Comparison of ENCODE assay signal across 8 cellular contexts in the genomic region with DNA sequence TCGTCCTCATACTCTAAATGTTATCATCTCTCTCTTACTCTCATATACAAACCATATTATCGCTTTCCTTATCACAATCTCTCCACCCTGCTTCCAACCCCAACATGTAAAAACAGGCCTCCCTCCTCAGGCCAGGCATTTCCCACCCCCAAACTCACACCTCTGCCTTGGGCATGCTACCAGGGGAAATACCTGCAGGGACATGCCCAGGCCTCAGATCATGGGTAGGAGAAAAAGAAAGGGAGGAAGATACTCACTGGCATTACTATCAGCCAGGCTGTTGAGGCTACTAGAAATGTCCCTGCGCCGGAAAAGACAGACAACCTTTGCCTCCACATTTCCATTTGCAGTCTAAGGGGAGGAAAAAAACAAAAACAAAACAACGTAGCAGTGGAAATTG. TPM values are rescaled to one million over a fixed set of nuclear protein-coding genes. Genes with fewer than 3 reads are reported as not detected.
DNase-seq lines count a peak whose midpoint lies in the region; ATAC-seq and TF ChIP-seq lines count a peak whose summit lies in the region.

No MANE protein-coding gene starts in this region.

- no peaks in the 10 kb centered on the region for H3K9me3 Mint-ChIP-seq in CD4-positive, alpha-beta T cell
- H3K9me3 Mint-ChIP-seq in effector memory CD8-positive, alpha-beta T cell: no peaks in the 10 kb centered on the region
- H3K9me3 Mint-ChIP-seq in neural crest cell: no peaks in the 10 kb centered on the region

- H3K27me3 ChIP-seq in CD4-positive, alpha-beta T cell (ENCODE audit: control insufficient read depth, insufficient read depth, low read length): no peaks in the 10 kb centered on the region
- H3K27me3 ChIP-seq in NT2/D1 (ENCODE audit: insufficient read depth, insufficient read length): peaks cover 2% of the 10 kb centered on the region

- peak overlapping the region; percentile 93 for H3K27ac Mint-ChIP-seq in CD4-positive, alpha-beta T cell
- peak overlapping the region; percentile 92 to 93 for H3K27ac Mint-ChIP-seq in effector memory CD8-positive, alpha-beta T cell
- H3K27ac Mint-ChIP-seq in neural crest cell (ENCODE audit: unreplicated experiment): peak overlapping the region; percentile 75

- H3K4me1 Mint-ChIP-seq in CD4-positive, alpha-beta T cell (ENCODE audit: low read depth): peaks cover 64% of the 10 kb centered on the region
- peaks cover 45 to 52% of the 10 kb centered on the region in 2 donors for H3K4me1 Mint-ChIP-seq in effector memory CD8-positive, alpha-beta T cell (ENCODE audit: low read depth in 2 of 2)
- H3K4me1 Mint-ChIP-seq in neural crest cell: peaks cover 54% of the 10 kb centered on the region

- H3K4me3 ChIP-seq in NT2/D1 (ENCODE audit: insufficient read length, low read depth): peak overlapping the region; percentile 95
- no peak overlapping the region for H3K4me3 ChIP-seq in mucosa of descending colon

- H3K9me3 ChIP-seq in CD4-positive, alpha-beta T cell (ENCODE audit: control insufficient read depth, low read length): no peaks in the 10 kb centered on the region
- H3K9me3 ChIP-seq in NT2/D1 (ENCODE audit: insufficient read depth, low read length): no peaks in the 10 kb centered on the region
- H3K9me3 ChIP-seq in mucosa of descending colon: no peaks in the 10 kb centered on the region

- H3K27me3 Mint-ChIP-seq in CD4-positive, alpha-beta T cell: no peaks in the 10 kb centered on the region
- no peaks in the 10 kb centered on the region for H3K27me3 Mint-ChIP-seq in effector memory CD8-positive, alpha-beta T cell
- H3K27me3 Mint-ChIP-seq in neural crest cell (ENCODE audit: low read depth): peaks cover 23% of the 10 kb centered on the region

- peaks cover 81% of the 10 kb centered on the region for H3K36me3 Mint-ChIP-seq in CD4-positive, alpha-beta T cell (ENCODE audit: low read depth)
- peaks cover 70% of the 10 kb centered on the region for H3K36me3 Mint-ChIP-seq in effector memory CD8-positive, alpha-beta T cell (ENCODE audit: insufficient read depth)
- peaks cover 42% of the 10 kb centered on the region for H3K36me3 Mint-ChIP-seq in neural crest cell (ENCODE audit: low read depth)

- TF ChIP-seq CTCF in CD4-positive, alpha-beta T cell (IDR thresholded peaks at IDR 0.05): no peak
- TF ChIP-seq CTCF in neural crest cell (conservative IDR thresholded peaks at IDR 0.05): no peak
- no peak for TF ChIP-seq CTCF in mucosa of descending colon (IDR thresholded peaks at IDR 0.05)

- POLR2A ChIA-PET in CD4-positive, alpha-beta T cell (lab: Charles Lee): interaction anchor here (0.8 to 4.1 kb wide), 25 partner anchors 8 to 256 kb away, joined by 3 to 177 read pairs (median 10); partner anchors contain the start of genes B3GAT3, C11orf98, CSKMT and EEF1G

- H3K4me1 ChIP-seq in NT2/D1 (ENCODE audit: insufficient read depth, insufficient read length) (peaks cover 12% of the 10 kb centered on the region), mucosa of descending colon (ENCODE audit: low read depth) (peaks cover 28% of the 10 kb centered on the region)

- H3K36me3 ChIP-seq in NT2/D1 (ENCODE audit: insufficient read depth, insufficient read length, low read length) (peaks cover 59% of the 10 kb centered on the region), mucosa of descending colon (ENCODE audit: low read depth) (no peaks in the 10 kb centered on the region)

- no peak for DNase-seq in CD4-positive, alpha-beta T cell
- DNase-seq in NT2/D1 (ENCODE audit: low read depth, low spot score) (no peak), neural crest cell (ENCODE audit: low read depth, low spot score) (no peak), NCI-H2107 treated with DMSO at 0.1 percent for 48 hours (lab: John Stamatoyannopoulos, UW; ENCODE audit: unreplicated experiment) (no peak), SW480 (ENCODE audit: low spot score) (no peak), UCSD-AML1 (lab: John Stamatoyannopoulos, UW; ENCODE audit: unreplicated experiment) (no peak), mucosa of descending colon (no peak)
- DNase-seq in effector memory CD8-positive, alpha-beta T cell: no peak

- intact Hi-C loops in CD4-positive, alpha-beta T cell (cut with DNase I, micrococcal nuclease): loop anchor here (1.0 to 10.0 kb wide), 5 partner anchors 8 to 281 kb away; partner anchors contain the start of genes GANAB (in 1 of the 2), POLR2G (in 1 of the 2) and SLC3A2 (in 1 of the 2)
- intact Hi-C loops in mucosa of descending colon (cut with DNase I, micrococcal nuclease): loop anchor here in 1 of 2 donors (2.0 kb wide), 1 partner anchor 73 kb away; the partner anchor contains the start of gene LBHD1

- peak overlapping the region; percentile 99 for H3K9ac ChIP-seq in NT2/D1 (ENCODE audit: insufficient read length, low read depth)

- peak overlapping the region; percentile 94 for H3K27ac ChIP-seq in CD4-positive, alpha-beta T cell (ENCODE audit: low read depth, low read length)

- ATAC-seq in CD4-positive, alpha-beta T cell (ENCODE audit: poor library complexity): no peak
- no peak for ATAC-seq in effector memory CD8-positive, alpha-beta T cell (replicated peaks)
- no peak for ATAC-seq in mucosa of descending colon

- CTCF ChIA-PET in CD4-positive, alpha-beta T cell (lab: Charles Lee): interaction anchor here (2.8 kb wide), 1 partner anchor 8 kb away, joined by 13 read pairs; the partner anchor contains the start of gene TUT1

- H3K4me3 Mint-ChIP-seq in CD4-positive, alpha-beta T cell: peak overlapping the region; percentile 94
- H3K4me3 Mint-ChIP-seq in effector memory CD8-positive, alpha-beta T cell: peak overlapping the region; percentile 95 to 98
- peak overlapping the region; percentile 94 for H3K4me3 Mint-ChIP-seq in neural crest cell

RNA-seq across cellular contexts. Expression of gene MTA2, which starts 1.8 kb away (rescaled TPM):
- 100 to 1,000 TPM; 167 to 172 TPM for total RNA-seq in CD4-positive, alpha-beta T cell
- 195 and 203 TPM in 2 replicates for total RNA-seq in neural crest cell
- total RNA-seq in mucosa of descending colon: 10 to 100 TPM; 70.7 to 92.1 (median 89.6) TPM

RNA-seq across cellular contexts. Expression of gene TUT1, which starts 8.6 kb away (rescaled TPM):
- 10 to 100 TPM; 25.5 to 26.2 TPM for total RNA-seq in CD4-positive, alpha-beta T cell
- 18.0 and 20.7 TPM in 2 replicates for total RNA-seq in neural crest cell
- 10 to 100 TPM; 11.9 to 19.8 (median 13.3) TPM for total RNA-seq in mucosa of descending colon

RNA-seq across cellular contexts. Expression of gene EML3, which starts 12.7 kb away (rescaled TPM):
- total RNA-seq in CD4-positive, alpha-beta T cell: 100 to 1,000 TPM; 142 to 144 TPM
- total RNA-seq in neural crest cell: 37.4 and 40.0 TPM in 2 replicates
- total RNA-seq in mucosa of descending colon: 10 to 100 TPM; 54.6 to 57.7 (median 57.7) TPM

RNA-seq across cellular contexts. Expression of gene ROM1, which starts 13.1 kb away (rescaled TPM):
- total RNA-seq in CD4-positive, alpha-beta T cell: under 1 TPM; 0.42 to 0.71 TPM
- total RNA-seq in neural crest cell: 0.23 and 0.75 TPM in 2 replicates
- 10 to 100 TPM in 1 of 3 donors, 1 to 10 TPM in 2; 2.7 to 11.9 (median 3.8) TPM for total RNA-seq in mucosa of descending colon

RNA-seq across cellular contexts. Expression of gene B3GAT3, which starts 21.9 kb away (rescaled TPM):
- total RNA-seq in CD4-positive, alpha-beta T cell: 10 to 100 TPM; 47.2 to 49.5 TPM
- total RNA-seq in neural crest cell (57.4 and 58.3 TPM in 2 replicates), mucosa of descending colon (10 to 100 TPM; 27.3 to 34.2 (median 29.1) TPM)
